ENCODE assay signal across 27 cellular contexts in genomic region chr7:34016876-34017275, GRCh38.
"Had no signal": no experiment of that assay in that cellular context is flagged by ENCODE, and none has a peak within 500 bp of the region (broad histone marks: within the 10 kb centered on the region; RNA-seq: fewer than 3 reads in every experiment).

No MANE protein-coding gene starts in this region.

- DNase-seq: islet precursor cell; left ventricle myocardium inferior; mesendoderm; naive B cell; natural killer cell; nephron progenitor cell; occipital lobe; right cardiac atrium; stimulated activated CD4-positive, alpha-beta T cell treated with anti-CD3 and anti-CD28 coated beads, Interleukin-12 subunit alpha, Interleukin-12 subunit beta, amount 100 ng/mL, for 4 hours; stimulated activated CD4-positive, alpha-beta T cell treated with anti-CD3 and anti-CD28 coated beads, Interleukin-15, amount 100 ng/mL, for 24 hours; stimulated activated CD4-positive, alpha-beta T cell treated with anti-CD3 and anti-CD28 coated beads, Interleukin-2, amount 100 ng/mL, for 24 hours; stimulated activated CD4-positive, alpha-beta T cell treated with anti-CD3 and anti-CD28 coated beads, Interleukin-4, amount 100 ng/mL, for 1 hour; stimulated activated naive B cell treated with anti-CD40 and anti-IgM and Interleukin-4, amounts not matched to agents 10 μg/mL and 1 μg/mL and 100 μg/mL, for 72 hours; stimulated activated naive CD8-positive, alpha-beta T cell treated with anti-CD3 and anti-CD28 coated beads, Interleukin-15, Interleukin-2, amounts not matched to agents 100 U/mL and 50 U/mL, for 24 hours; stomach; tibial artery; trophoblast cell; upper lobe of right lung had no signal

- H3K36me3 ChIP-seq: left ventricle myocardium inferior, neural progenitor cell, neutrophil, stomach, suprapubic skin, thoracic aorta, tibial artery, upper lobe of right lung had no signal

- H3K27me3 ChIP-seq: hepatocyte, neural progenitor cell, neutrophil, stomach, suprapubic skin, tibial artery, upper lobe of right lung had no signal

- H3K4me1 ChIP-seq: left ventricle myocardium inferior, parathyroid adenoma, suprapubic skin, tibial artery, upper lobe of right lung had no signal

- H3K9me3 ChIP-seq: left ventricle myocardium inferior, neutrophil, stomach, suprapubic skin, thoracic aorta, tibial artery, upper lobe of right lung had no signal

- H3K4me3 ChIP-seq: hepatocyte, left ventricle myocardium inferior, lung, neural progenitor cell, skin epidermis, stomach, suprapubic skin, thoracic aorta, tibial artery, upper lobe of right lung had no signal

- H3K27ac ChIP-seq: hepatocyte, left ventricle myocardium inferior, neural progenitor cell, neutrophil, parathyroid adenoma, skin epidermis, stomach, suprapubic skin, thoracic aorta, tibial artery, upper lobe of right lung had no signal

- ATAC-seq: natural killer cell; right cardiac atrium; sciatic nerve; stimulated activated naive B cell treated with anti-CD40 and anti-IgM and Interleukin-4, amounts not matched to agents 10 μg/mL and 1 μg/mL and 100 μg/mL, for 72 hours; stimulated activated naive CD8-positive, alpha-beta T cell treated with anti-CD3 and anti-CD28 coated beads, Interleukin-15, Interleukin-2, amounts not matched to agents 100 U/mL and 50 U/mL, for 24 hours; upper lobe of right lung had no signal
